26 cellular contexts compared by ENCODE assay signal in the genomic region with DNA sequence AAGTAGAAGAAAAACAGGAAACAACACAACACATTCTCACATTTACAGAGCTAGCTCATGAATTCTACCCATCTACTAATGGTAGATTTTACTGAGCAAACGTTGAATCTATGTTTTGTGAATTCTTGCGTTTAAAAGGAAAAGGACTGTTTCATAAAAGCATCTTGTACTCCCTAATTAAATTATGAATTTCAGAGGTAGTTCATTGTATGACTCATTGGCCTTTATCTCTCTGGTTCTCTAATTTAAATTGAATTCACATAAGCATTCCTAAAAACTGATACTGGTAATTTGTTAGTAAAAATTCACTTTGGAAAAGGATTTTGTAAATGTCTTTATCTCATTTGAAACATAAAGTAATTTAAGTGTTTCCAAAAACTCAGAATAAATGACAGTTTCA.
"Had no signal": no experiment of that assay in that cellular context is flagged by ENCODE, and none has a peak within 500 bp of the region (broad histone marks: within the 10 kb centered on the region; RNA-seq: fewer than 3 reads in every experiment).

No MANE protein-coding gene starts in this region.

- H3K27ac ChIP-seq: epithelial cell of prostate, esophagus squamous epithelium, gastrocnemius medialis, heart right ventricle, left lung, lower lobe of right lung had no signal

- H3K4me1 ChIP-seq: esophagus squamous epithelium, gastrocnemius medialis, heart right ventricle, left lung, lower lobe of right lung had no signal

- H3K27me3 ChIP-seq: esophagus squamous epithelium, gastrocnemius medialis, heart right ventricle, left lung had no signal

- H3K4me3 ChIP-seq: esophagus squamous epithelium, gastrocnemius medialis, heart right ventricle, left lung, lower lobe of right lung, mucosa of descending colon had no signal

- H3K36me3 ChIP-seq: esophagus squamous epithelium, gastrocnemius medialis, heart right ventricle, left lung, lower lobe of right lung had no signal

- FAIRE-seq: endometrium, islet of Langerhans, keratinocyte had no signal

- ATAC-seq: effector memory CD8-positive, alpha-beta T cell; esophagus mucosa; gastrocnemius medialis; heart right ventricle; left cardiac atrium; left lung; left ventricle myocardium superior; lower lobe of right lung; mucosa of descending colon; naive thymus-derived CD8-positive, alpha-beta T cell had no signal

- H3K9me3 ChIP-seq: esophagus squamous epithelium, gastrocnemius medialis, lower lobe of right lung, mucosa of descending colon had no signal

- DNase-seq: cortex of kidney; effector CD8-positive, alpha-beta T cell; effector memory CD8-positive, alpha-beta T cell; endodermal cell; erythroblast; esophagus squamous epithelium; foreskin fibroblast; foreskin melanocyte; gastrocnemius medialis; glutamatergic neuron; head of caudate nucleus; heart right ventricle; hippocampal formation; left cardiac atrium; left lung; left ventricle myocardium superior; lower lobe of right lung; mesenchymal stem cell; mucosa of descending colon; naive B cell; naive thymus-derived CD8-positive, alpha-beta T cell had no signal
